Comparison of ENCODE assay signal across 24 cellular contexts in the genomic region with DNA sequence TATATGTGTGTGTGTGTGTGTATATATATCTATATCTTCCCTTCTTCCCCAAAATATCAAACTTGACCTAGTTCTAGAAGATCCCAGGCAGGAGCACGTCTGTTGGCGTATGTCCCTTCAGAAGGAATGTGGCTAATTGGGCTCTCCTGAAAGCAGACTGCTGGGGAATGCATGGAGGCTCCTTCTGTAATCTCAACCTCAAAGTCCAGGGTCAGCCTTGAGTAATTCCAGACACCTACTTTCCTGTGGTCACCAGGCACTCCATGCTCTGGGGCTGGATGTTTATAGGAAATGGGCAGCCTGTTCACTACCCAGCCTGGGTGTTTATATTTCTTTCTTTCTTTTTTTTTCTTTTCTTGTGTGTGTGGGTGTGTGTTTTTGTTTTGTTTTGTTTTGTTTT. TPM values are rescaled to one million over a fixed set of nuclear protein-coding genes. Genes with fewer than 3 reads are reported as not detected.
A peak's percentile ranks its signal among the peaks of the same experiment; 100 is the strongest.
DNase-seq lines count a peak whose midpoint lies in the region; ATAC-seq and TF ChIP-seq lines count a peak whose summit lies in the region.
"Had no signal": no experiment of that assay in that cellular context is flagged by ENCODE, and none has a peak within 500 bp of the region (broad histone marks: within the 10 kb centered on the region; RNA-seq: fewer than 3 reads in every experiment).

No MANE protein-coding gene starts in this region.

- H3K27ac Mint-ChIP-seq in activated T-helper 17 cell treated with anti-CD3 and anti-CD28 coated beads, Interleukin-2, amount 50 U/mL, for 72 hours = no peak overlapping the region
- H3K27ac Mint-ChIP-seq: activated CD4-positive, alpha-beta memory T cell treated with anti-CD3 and anti-CD28 coated beads, Interleukin-2, amount 10 ng/mL, durations not matched to agents 7 days and 5 days; activated naive CD8-positive, alpha-beta T cell treated with anti-CD3 and anti-CD28 coated beads for 36 hours; activated T-cell treated with anti-CD3 and anti-CD28 coated beads, Interleukin-2, amount 50 U/mL, for 72 hours had no signal

- no peak overlapping the region for H3K56ac ChIP-seq in mesendoderm (ENCODE audit: low read length)

- no peaks in the 10 kb centered on the region for H3K4me1 ChIP-seq in SK-N-SH (ENCODE audit: control insufficient read depth in 1 of 2, insufficient read depth in 2 of 2, low read depth in 1 of 2, low read length in 1 of 2)
- no peaks in the 10 kb centered on the region for H3K4me1 ChIP-seq in mesendoderm (ENCODE audit: control insufficient read depth, low read depth, low read length)
- H3K4me1 ChIP-seq in upper lobe of right lung = no peaks in the 10 kb centered on the region
- H3K4me1 ChIP-seq in uterus = no peaks in the 10 kb centered on the region

- 35% methylated on average over 2 of the region's 2 CpGs for WGBS in SK-N-SH (ENCODE audit: low lambda C conversion rate)
- no CpG with 5 or more reads among the region's 2 CpGs for WGBS in mesendoderm (ENCODE audit: extremely low coverage, insufficient coverage, low lambda C conversion rate)

- no peaks in the 10 kb centered on the region for H3K9me3 Mint-ChIP-seq in activated T-helper 17 cell treated with anti-CD3 and anti-CD28 coated beads, Interleukin-2, amount 50 U/mL, for 72 hours
- H3K9me3 Mint-ChIP-seq: activated CD4-positive, alpha-beta memory T cell treated with anti-CD3 and anti-CD28 coated beads, Interleukin-2, amount 10 ng/mL, durations not matched to agents 7 days and 5 days; activated naive CD8-positive, alpha-beta T cell treated with anti-CD3 and anti-CD28 coated beads for 36 hours; activated T-cell treated with anti-CD3 and anti-CD28 coated beads, Interleukin-2, amount 50 U/mL, for 72 hours had no signal

- no peak overlapping the region for H4K5ac ChIP-seq in mesendoderm (ENCODE audit: low read length)

- H3K27ac ChIP-seq in SK-N-SH (ENCODE audit: low read depth in 2 of 2, low read length in 1 of 2) (no peak overlapping the region), mesendoderm (ENCODE audit: low read depth, low read length) (no peak overlapping the region), upper lobe of right lung (no peak overlapping the region), uterus (no peak overlapping the region)
- H3K27ac ChIP-seq: 22Rv1, RWPE1, WERI-Rb-1 had no signal

- no peaks in the 10 kb centered on the region for H3K27me3 ChIP-seq in SK-N-SH (ENCODE audit: insufficient read depth)
- H3K27me3 ChIP-seq in mesendoderm (ENCODE audit: insufficient read depth, low read length, poor library complexity) = no peaks in the 10 kb centered on the region
- H3K27me3 ChIP-seq in upper lobe of right lung = no peaks in the 10 kb centered on the region
- no peaks in the 10 kb centered on the region for H3K27me3 ChIP-seq in uterus

- no peak overlapping the region for H4K8ac ChIP-seq in mesendoderm (ENCODE audit: low read depth, low read length)

- no peak for TF ChIP-seq RAD21 in SK-N-SH (IDR thresholded peaks at IDR 0.05; ENCODE audit: low read length)

- H3K4me3 ChIP-seq in SK-N-SH (ENCODE audit: low read depth in 2 of 2, low read length in 1 of 2) (no peak overlapping the region), choroid plexus epithelial cell (ENCODE audit: low read depth, low read length) (no peak overlapping the region), mesendoderm (ENCODE audit: low read length) (no peak overlapping the region), upper lobe of right lung (no peak overlapping the region), uterus (no peak overlapping the region)
- H3K4me3 ChIP-seq: HAP-1 had no signal

- no peak for TF ChIP-seq POLR2A in uterus (IDR thresholded peaks at IDR 0.05)

- H2AFZ ChIP-seq in SK-N-SH (ENCODE audit: low read depth) = no peak overlapping the region

- no peak overlapping the region for H3K4ac ChIP-seq in mesendoderm (ENCODE audit: low read depth, low read length)

- DNase-seq in SK-N-SH (no peak), choroid plexus epithelial cell (ENCODE audit: low read depth) (peak; percentile 42), mesendoderm (peak; percentile 45), upper lobe of right lung (no peak), uterus (no peak), DMS 273 treated with DMSO at 0.1 percent for 48 hours (lab: John Stamatoyannopoulos, UW) (no peak)
- DNase-seq: activated CD4-positive, alpha-beta memory T cell treated with anti-CD3 and anti-CD28 coated beads, Interleukin-2, amount 10 ng/mL, durations not matched to agents 7 days and 5 days; activated naive CD8-positive, alpha-beta T cell treated with anti-CD3 and anti-CD28 coated beads for 36 hours; activated T-cell treated with anti-CD3 and anti-CD28 coated beads, Interleukin-2, amount 50 U/mL, for 72 hours; DMS79; hippocampal formation; kidney glomerular epithelial cell; NCI-H1417 treated with DMSO at 0.1 percent for 48 hours; T-helper 1 cell; WERI-Rb-1 had no signal

- H3K79me2 ChIP-seq in SK-N-SH (ENCODE audit: insufficient read depth) (no peaks in the 10 kb centered on the region), mesendoderm (ENCODE audit: control insufficient read depth, insufficient read depth, low read length) (no peaks in the 10 kb centered on the region)

- no peak for TF ChIP-seq CTCF in SK-N-SH (IDR thresholded peaks at IDR 0.05)
- no peak for TF ChIP-seq CTCF in choroid plexus epithelial cell (conservative IDR thresholded peaks at IDR 0.05; ENCODE audit: low read depth, low read length)
- no peak for TF ChIP-seq CTCF in upper lobe of right lung (IDR thresholded peaks at IDR 0.05)
- no peak for TF ChIP-seq CTCF in uterus (IDR thresholded peaks at IDR 0.05)

- CTCF ChIA-PET in SK-N-SH (lab: Yijun Ruan, JAX) = no interaction called here

- no peak overlapping the region for H2BK5ac ChIP-seq in mesendoderm (ENCODE audit: low read length)

- no peaks in the 10 kb centered on the region for H3K9me2 ChIP-seq in SK-N-SH

- H3K9ac ChIP-seq in SK-N-SH (no peak overlapping the region), mesendoderm (ENCODE audit: low read length) (no peak overlapping the region)

- H2AK5ac ChIP-seq in mesendoderm (ENCODE audit: low read length) = no peak overlapping the region

- intact Hi-C loops in upper lobe of right lung (cut with DNase I) (no loop called here), uterus (cut with DNase I; ENCODE audit: low total_unique reads) (no loop called here)

- H2BK120ac ChIP-seq in mesendoderm (ENCODE audit: low read depth, low read length) = no peak overlapping the region

- H3K36me3 ChIP-seq in SK-N-SH (replicated peaks in 1 of 2; ENCODE audit: control insufficient read depth in 1 of 2, insufficient read depth in 2 of 2, low read length in 1 of 2) (no peaks in the 10 kb centered on the region), mesendoderm (ENCODE audit: control insufficient read depth, insufficient read depth, low read length) (no peaks in the 10 kb centered on the region), upper lobe of right lung (no peaks in the 10 kb centered on the region), uterus (no peaks in the 10 kb centered on the region)
- H3K36me3 ChIP-seq: HAP-1, WERI-Rb-1 had no signal

- no peaks in the 10 kb centered on the region for H3K79me1 ChIP-seq in mesendoderm (ENCODE audit: low read length)

- H2BK15ac ChIP-seq in mesendoderm (replicated peaks; ENCODE audit: low read depth) = no peak overlapping the region

- no peaks in the 10 kb centered on the region for H3K9me3 ChIP-seq in SK-N-SH
- H3K9me3 ChIP-seq in upper lobe of right lung = no peaks in the 10 kb centered on the region
- no peaks in the 10 kb centered on the region for H3K9me3 ChIP-seq in uterus
- H3K9me3 ChIP-seq: HAP-1 had no signal

- no peaks in the 10 kb centered on the region for H3K36me3 Mint-ChIP-seq in activated T-helper 17 cell treated with anti-CD3 and anti-CD28 coated beads, Interleukin-2, amount 50 U/mL, for 72 hours (ENCODE audit: low read depth)
- H3K36me3 Mint-ChIP-seq: activated naive CD8-positive, alpha-beta T cell treated with anti-CD3 and anti-CD28 coated beads for 36 hours had no signal

- no peak overlapping the region for H3K4me3 Mint-ChIP-seq in activated T-helper 17 cell treated with anti-CD3 and anti-CD28 coated beads, Interleukin-2, amount 50 U/mL, for 72 hours
- H3K4me3 Mint-ChIP-seq: activated CD4-positive, alpha-beta memory T cell treated with anti-CD3 and anti-CD28 coated beads, Interleukin-2, amount 10 ng/mL, durations not matched to agents 7 days and 5 days; activated naive CD8-positive, alpha-beta T cell treated with anti-CD3 and anti-CD28 coated beads for 36 hours; activated T-cell treated with anti-CD3 and anti-CD28 coated beads, Interleukin-2, amount 50 U/mL, for 72 hours had no signal

- no peaks in the 10 kb centered on the region for H3F3A ChIP-seq in SK-N-SH (replicated peaks; ENCODE audit: insufficient read depth)

- POLR2A ChIA-PET in SK-N-SH (lab: Yijun Ruan, JAX) = no interaction called here

- H3K27me3 Mint-ChIP-seq in activated T-helper 17 cell treated with anti-CD3 and anti-CD28 coated beads, Interleukin-2, amount 50 U/mL, for 72 hours = no peaks in the 10 kb centered on the region
- H3K27me3 Mint-ChIP-seq: activated CD4-positive, alpha-beta memory T cell treated with anti-CD3 and anti-CD28 coated beads, Interleukin-2, amount 10 ng/mL, durations not matched to agents 7 days and 5 days; activated naive CD8-positive, alpha-beta T cell treated with anti-CD3 and anti-CD28 coated beads for 36 hours had no signal

- ATAC-seq in SK-N-SH treated with all-trans-retinoic acid at 6 μM for 48 hours (peak; percentile 93), upper lobe of right lung (peak; percentile 55)
- ATAC-seq in activated T-helper 17 cell treated with anti-CD3 and anti-CD28 coated beads, Interleukin-2, amount 50 U/mL, for 72 hours (replicated peaks) = no peak
- ATAC-seq: activated T-cell treated with anti-CD3 and anti-CD28 coated beads, Interleukin-2, amount 50 U/mL, for 72 hours had no signal

- no peak overlapping the region for H3K4me2 ChIP-seq in SK-N-SH
- H3K4me2 ChIP-seq in mesendoderm (ENCODE audit: low read length) = no peak overlapping the region

- TF ChIP-seq EP300 in SK-N-SH (IDR thresholded peaks at IDR 0.05; ENCODE audit: borderline replicate concordance in 1 of 2, low read depth in 1 of 2, low read length in 1 of 2) = no peak

- H3K18ac ChIP-seq in mesendoderm (ENCODE audit: low read length) = no peak overlapping the region

- H3K4me1 Mint-ChIP-seq in activated T-helper 17 cell treated with anti-CD3 and anti-CD28 coated beads, Interleukin-2, amount 50 U/mL, for 72 hours = no peaks in the 10 kb centered on the region
- H3K4me1 Mint-ChIP-seq: activated CD4-positive, alpha-beta memory T cell treated with anti-CD3 and anti-CD28 coated beads, Interleukin-2, amount 10 ng/mL, durations not matched to agents 7 days and 5 days; activated naive CD8-positive, alpha-beta T cell treated with anti-CD3 and anti-CD28 coated beads for 36 hours had no signal

- no peak overlapping the region for H3K23ac ChIP-seq in mesendoderm (ENCODE audit: low read length)

- H4K20me1 ChIP-seq in SK-N-SH (ENCODE audit: insufficient read depth) = no peaks in the 10 kb centered on the region

RNA-seq across cellular contexts. Expression of gene BCO1, which starts 13.4 kb away (rescaled TPM):
- polyA plus RNA-seq in SK-N-SH (2012; rRNA removed) = 0.02 TPM in 1 of 2 replicates, not detected in the other
- polyA plus RNA-seq in SK-N-SH (2012; cell fraction: cytosol; rRNA removed) = not detected in 2 replicates
- polyA plus RNA-seq in SK-N-SH (2012; cell fraction: nucleus; rRNA removed) = 0.02 TPM in 1 of 2 replicates, not detected in the other
- polyA plus RNA-seq in mesendoderm (2013, experiment 1 of 2) = 0.01 TPM
- polyA plus RNA-seq in mesendoderm (2013, experiment 2 of 2) = not detected
- total RNA-seq in upper lobe of right lung (0.75 TPM), uterus (1 to 10 TPM in 1 of 4 donors, under 1 TPM in 2, not detected in 1; 0.27 to 2.6 (median 0.97) TPM)
- not detected for total RNA-seq in activated T-helper 17 cell treated with anti-CD3 and anti-CD28 coated beads, Interleukin-2, amount 50 U/mL, for 72 hours
- total RNA-seq: activated CD4-positive, alpha-beta memory T cell treated with anti-CD3 and anti-CD28 coated beads, Interleukin-2, amount 10 ng/mL, durations not matched to agents 7 days and 5 days; activated naive CD8-positive, alpha-beta T cell treated with anti-CD3 and anti-CD28 coated beads for 36 hours; activated T-cell treated with anti-CD3 and anti-CD28 coated beads, Interleukin-2, amount 50 U/mL, for 72 hours; HT1080; LHCN-M2; myocyte; osteocyte had no signal

Comparison
In these comparisons a context has a peak if more than half of its experiments do, and no peak if none do; other contexts are left out.
1. DNase-seq: peak in choroid plexus epithelial cell (single experiment) and mesendoderm (single experiment); none in SK-N-SH (single experiment), upper lobe of right lung (single experiment), uterus (0 of 2) and DMS 273 treated with DMSO at 0.1 percent for 48 hours (single experiment).